Comparison of ENCODE assay signal across 10 cellular contexts in the genomic region with DNA sequence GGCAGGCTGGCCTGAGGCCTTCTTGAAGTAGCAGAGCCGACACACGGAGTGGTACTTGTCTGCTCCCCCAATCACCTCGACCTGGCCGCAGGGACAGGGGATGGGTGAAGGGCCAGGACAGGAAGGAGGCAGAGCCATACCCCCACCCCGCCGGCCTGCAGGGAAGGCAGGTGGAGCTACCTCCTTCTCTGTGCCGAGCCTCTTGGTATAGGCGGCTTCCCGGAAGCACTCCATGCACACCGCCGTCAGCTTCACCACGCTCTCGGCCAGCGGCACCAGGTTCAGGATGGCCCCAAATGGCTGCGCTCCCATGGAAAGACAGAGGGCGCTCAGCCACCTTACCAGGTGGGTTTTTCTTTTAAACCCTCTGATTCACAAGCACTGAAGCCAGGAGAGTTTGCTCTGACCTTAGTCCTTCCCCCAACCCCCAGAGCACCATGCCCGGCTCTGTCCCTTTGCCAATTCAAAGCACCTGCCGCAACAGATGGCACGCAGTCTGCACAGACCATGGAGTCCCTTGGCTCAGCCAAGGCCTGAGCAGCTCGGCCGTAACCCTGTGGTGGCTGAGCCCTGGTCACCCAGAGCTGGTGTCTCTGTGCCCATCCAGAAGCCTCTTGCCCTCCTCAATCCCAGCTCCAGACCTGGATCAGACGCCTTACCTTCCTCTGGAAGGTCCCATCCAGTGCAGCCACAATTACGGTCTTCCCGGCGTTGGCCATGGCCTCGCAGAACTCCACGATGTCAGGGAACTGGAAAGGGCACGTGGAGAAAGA. TPM values are rescaled to one million over a fixed set of nuclear protein-coding genes. Genes with fewer than 3 reads are reported as not detected.
DNase-seq lines count a peak whose midpoint lies in the region; ATAC-seq and TF ChIP-seq lines count a peak whose summit lies in the region.
"Had no signal": no experiment of that assay in that cellular context is flagged by ENCODE, and none has a peak within 500 bp of the region (broad histone marks: within the 10 kb centered on the region; RNA-seq: fewer than 3 reads in every experiment).

No MANE protein-coding gene starts in this region.

- H3K4me1 ChIP-seq in esophagus muscularis mucosa (peaks cover 72 to 100% (median 99%) of the 10 kb centered on the region in 4 donors), gastrocnemius medialis (peaks cover 65 to 69% of the 10 kb centered on the region in 2 donors)

- H3K27ac ChIP-seq in esophagus muscularis mucosa (replicated peaks in 1 of 4) = peak overlapping the region; percentile 83 to 98 (median 90)
- H3K27ac ChIP-seq in gastrocnemius medialis = peak overlapping the region; percentile 88 to 96 (median 94)

- in situ Hi-C loops in gastrocnemius medialis (cut with MboI; ENCODE audit: low sequenced_read_pairs in 4 of 4) = loop anchor here in 1 of 4 donors (5.0 kb wide), 1 partner anchor 63 kb away; no protein-coding TSS in a partner anchor

- ATAC-seq in gastrocnemius medialis (peak; percentile 28 to 34), GM18517 (IDR thresholded peaks at IDR 0.05; ENCODE audit: unreplicated experiment) (no peak), GM21723 (IDR thresholded peaks at IDR 0.05; ENCODE audit: unreplicated experiment) (no peak)

- intact Hi-C loops in esophagus muscularis mucosa (cut with DNase I) = loop anchor here (5.0 kb wide), 2 partner anchors 63 to 182 kb away; no protein-coding TSS in a partner anchor
- intact Hi-C loops in gastrocnemius medialis (cut with DNase I; ENCODE audit: low total_unique reads) = loop anchor here (1.0 to 5.0 kb wide), 2 partner anchors 12 to 77 kb away; partner anchors contain the start of genes AFMID and TK1

- DNase-seq in GM06990 (ENCODE audit: extremely low read depth, insufficient read length) = no peak
- peak; percentile 75 for DNase-seq in NCI-H774 (lab: John Stamatoyannopoulos, UW)
- no peak for DNase-seq in esophagus muscularis mucosa (ENCODE audit: extremely low spot score)
- peak; percentile 45 to 79 for DNase-seq in gastrocnemius medialis
- no peak for DNase-seq in NCI-H187 (lab: John Stamatoyannopoulos, UW)
- DNase-seq in NCI-H2227 treated with DMSO at 0.1 percent for 48 hours (lab: John Stamatoyannopoulos, UW) = no peak
- DNase-seq: activated CD4-positive, alpha-beta T cell treated with anti-CD3 and anti-CD28 coated beads, Interleukin-2, amount 50 U/mL, for 48 hours; stimulated activated CD4-positive, alpha-beta T cell treated with anti-CD3 and anti-CD28 coated beads, Interleukin-2, amount 100 ng/mL, for 48 hours had no signal

- TF ChIP-seq EP300 in esophagus muscularis mucosa (IDR thresholded peaks at IDR 0.05) = no peak

- TF ChIP-seq CTCF in GM06990 (IDR thresholded peaks at IDR 0.05; ENCODE audit: insufficient read depth, low read length, poor library complexity, severe bottlenecking) (peak; percentile 1), esophagus muscularis mucosa (IDR thresholded peaks at IDR 0.05) (no peak), gastrocnemius medialis (IDR thresholded peaks at IDR 0.05 in 4 of 5, conservative IDR thresholded peaks at IDR 0.05 in 1 of 5) (peak in 2 of 5 experiments; percentile 6 to 15)

- 74% methylated on average over 18 of the region's 28 CpGs for WGBS in esophagus muscularis mucosa

- H3K27me3 ChIP-seq in GM06990 (replicated peaks; ENCODE audit: control insufficient read depth, insufficient read depth, low read length) = no peaks in the 10 kb centered on the region
- no peaks in the 10 kb centered on the region for H3K27me3 ChIP-seq in esophagus muscularis mucosa
- no peaks in the 10 kb centered on the region for H3K27me3 ChIP-seq in gastrocnemius medialis

- H3K4me3 ChIP-seq in GM06990 (replicated peaks; ENCODE audit: low read depth, low read length) (no peak overlapping the region), esophagus muscularis mucosa (no peak overlapping the region), gastrocnemius medialis (peak overlapping the region; percentile 24 to 37 (median 34))

- H3K36me3 ChIP-seq in GM06990 (ENCODE audit: control insufficient read depth, insufficient read depth, low read length) = peaks cover 41% of the 10 kb centered on the region
- H3K36me3 ChIP-seq in esophagus muscularis mucosa = peaks cover 0 to 27% (median 22%) of the 10 kb centered on the region in 4 donors
- H3K36me3 ChIP-seq in gastrocnemius medialis = peaks cover 0 to 15% of the 10 kb centered on the region in 2 donors

- TF ChIP-seq POLR2A in esophagus muscularis mucosa (IDR thresholded peaks at IDR 0.05; ENCODE audit: low read depth) (no peak), gastrocnemius medialis (IDR thresholded peaks at IDR 0.05) (no peak)

- H3K9me3 ChIP-seq in esophagus muscularis mucosa = no peaks in the 10 kb centered on the region
- no peaks in the 10 kb centered on the region for H3K9me3 ChIP-seq in gastrocnemius medialis

RNA-seq across cellular contexts. Expression of gene SYNGR2, which starts 6.7 kb away (rescaled TPM):
- total RNA-seq in esophagus muscularis mucosa (100 to 1,000 TPM in 2 of 4 donors, 10 to 100 TPM in 2; 63.1 to 164 (median 124) TPM), gastrocnemius medialis (100 to 1,000 TPM; 104 to 218 (median 163) TPM)

RNA-seq across cellular contexts. Expression of gene TK1, which starts 11.8 kb away (rescaled TPM):
- total RNA-seq in esophagus muscularis mucosa = 10 to 100 TPM in 2 of 4 donors, 1 to 10 TPM in 2; 7.9 to 22.1 (median 14.5) TPM
- 1 to 10 TPM in 1 of 4 donors, under 1 TPM in 3; 0.22 to 2.1 (median 0.60) TPM for total RNA-seq in gastrocnemius medialis

RNA-seq across cellular contexts. Expression of gene AFMID, which starts 12.1 kb away (rescaled TPM):
- total RNA-seq in esophagus muscularis mucosa (10 to 100 TPM; 15.7 to 44.3 (median 25.4) TPM), gastrocnemius medialis (10 to 100 TPM; 11.7 to 14.3 (median 12.1) TPM)

RNA-seq across cellular contexts. Expression of gene C17orf99, which starts 28.9 kb away (rescaled TPM):
- total RNA-seq in esophagus muscularis mucosa (not detected), gastrocnemius medialis (not detected)

RNA-seq across cellular contexts. Expression of gene BIRC5, which starts 39.0 kb away (rescaled TPM):
- total RNA-seq in esophagus muscularis mucosa = 1 to 10 TPM in 1 of 4 donors, under 1 TPM in 2, not detected in 1; under 0.01 to 2.0 (median 0.13) TPM
- total RNA-seq in gastrocnemius medialis = 1 to 10 TPM in 1 of 4 donors, under 1 TPM in 1, not detected in 2; 0.44 to 3.3 TPM

Comparison
In these comparisons a context has a peak if more than half of its experiments do, and no peak if none do; other contexts are left out.
1. DNase-seq: peak in NCI-H774 (single experiment) and gastrocnemius medialis (2 of 2); none in GM06990 (single experiment), esophagus muscularis mucosa (single experiment), NCI-H187 (0 of 2) and NCI-H2227 treated with DMSO at 0.1 percent for 48 hours (single experiment).
2. H3K4me3 ChIP-seq: peak in gastrocnemius medialis (4 of 4); none in GM06990 (single experiment) and esophagus muscularis mucosa (0 of 4).
3. ATAC-seq: peak in gastrocnemius medialis (2 of 2); none in GM18517 (single experiment) and GM21723 (single experiment).